27 cellular contexts compared by ENCODE assay signal in genomic region chr4:136670265-136670664, GRCh38.
DNase-seq lines count a peak whose midpoint lies in the region; ATAC-seq, FAIRE-seq and TF ChIP-seq lines count a peak whose summit lies in the region.
"Had no signal": no experiment of that assay in that cellular context is flagged by ENCODE, and none has a peak within 500 bp of the region (broad histone marks: within the 10 kb centered on the region; RNA-seq: fewer than 3 reads in every experiment).

No MANE protein-coding gene starts in this region.

- H3K14ac ChIP-seq in IMR-90 (replicated peaks; ENCODE audit: low read depth, low read length) = no peak overlapping the region

- no peak overlapping the region for H4K91ac ChIP-seq in IMR-90 (ENCODE audit: insufficient read depth, low read depth, low read length)

- in situ Hi-C loops in HepG2 (cut with HindIII; ENCODE audit: extremely low pct_ligation_motif_present, low pct_unique_long_range_greater_than_20kb) = no loop called here
- in situ Hi-C loops in IMR-90 (cut with MboI; ENCODE audit: low sequenced_read_pairs) = no loop called here

- H3K27ac ChIP-seq in HepG2 (ENCODE audit: extremely low read length, insufficient read depth, low read length) = no peak overlapping the region
- H3K27ac ChIP-seq in right lobe of liver = no peak overlapping the region
- no peak overlapping the region for H3K27ac ChIP-seq in IMR-90 (ENCODE audit: insufficient read depth, low read length)
- H3K27ac ChIP-seq: 22Rv1, BLaER1 had no signal

- no peak overlapping the region for H2BK5ac ChIP-seq in IMR-90 (ENCODE audit: low read depth, low read length, poor library complexity, severe bottlenecking)

- H2BK120ac ChIP-seq in IMR-90 (ENCODE audit: low read depth, low read length) = no peak overlapping the region

- DNase-seq in HepG2 (ENCODE audit: low spot score) = no peak
- DNase-seq in right lobe of liver = no peak
- DNase-seq in IMR-90 = no peak
- DNase-seq in activated naive CD4-positive, alpha-beta T cell treated with anti-CD3 and anti-CD28 coated beads, Interleukin-2, amount 50 U/mL, for 72 hours (ENCODE audit: low spot score in 2 of 2) = no peak
- no peak for DNase-seq in NCI-H2029 treated with DMSO at 0.1 percent for 48 hours (lab: John Stamatoyannopoulos, UW)
- DNase-seq: ACHN; BE2C; C1 segment of cervical spinal cord; Caco-2; Calu3; CD4-positive, alpha-beta memory T cell; CD4-positive, CD25-positive, alpha-beta regulatory T cell; CD8-positive, alpha-beta memory T cell; DMS 273 treated with DMSO at 0.1 percent for 48 hours; DMS153; DMS53; DMS79; DND-41; EL; GDM1 had no signal

- H3K36me3 ChIP-seq in HepG2 (replicated peaks in 1 of 2; ENCODE audit: control insufficient read depth in 1 of 2, insufficient read depth in 2 of 2, low read length in 2 of 2) = no peaks in the 10 kb centered on the region
- H3K36me3 ChIP-seq in right lobe of liver = no peaks in the 10 kb centered on the region
- no peaks in the 10 kb centered on the region for H3K36me3 ChIP-seq in IMR-90 (ENCODE audit: control insufficient read depth, insufficient read depth, low read length)
- H3K36me3 ChIP-seq: BE2C, BLaER1 had no signal

- TF ChIP-seq RAD21 in HepG2 (CRISPR knock-in tag; IDR thresholded peaks at IDR 0.05) (no peak), IMR-90 (IDR thresholded peaks at IDR 0.05; ENCODE audit: low read length) (no peak)

- no peak overlapping the region for H2AK9ac ChIP-seq in IMR-90 (replicated peaks; ENCODE audit: low read depth, low read length, poor library complexity)

- H4K8ac ChIP-seq in IMR-90 (ENCODE audit: low read depth in 2 of 2, low read length in 2 of 2) = no peak overlapping the region

- H4K5ac ChIP-seq in IMR-90 (ENCODE audit: low read depth, low read length) = no peak overlapping the region

- H3K9ac ChIP-seq in HepG2 (ENCODE audit: insufficient read depth, low read depth, low read length) (no peak overlapping the region), IMR-90 (ENCODE audit: low read depth, low read length) (no peak overlapping the region)
- H3K9ac ChIP-seq: BLaER1 had no signal

- H3K56ac ChIP-seq in IMR-90 (ENCODE audit: extremely low read depth, insufficient read depth, low read length) = no peak overlapping the region

- H2BK20ac ChIP-seq in IMR-90 (ENCODE audit: low read depth, low read length) = no peak overlapping the region

- H3K4me3 ChIP-seq in HepG2 (replicated peaks in 1 of 3; ENCODE audit: insufficient read depth in 1 of 3, low read depth in 2 of 3, low read length in 3 of 3) (no peak overlapping the region), right lobe of liver (no peak overlapping the region), IMR-90 (ENCODE audit: insufficient read depth, low read depth, low read length) (no peak overlapping the region)
- H3K4me3 ChIP-seq: BLaER1, GM12878 had no signal

- no peaks in the 10 kb centered on the region for H3K4me1 ChIP-seq in HepG2 (ENCODE audit: insufficient read depth, low read length)
- no peaks in the 10 kb centered on the region for H3K4me1 ChIP-seq in right lobe of liver
- peaks cover 4% of the 10 kb centered on the region; the same call in 1 of the 2 replicates for H3K4me1 ChIP-seq in IMR-90 (ENCODE audit: control insufficient read depth, insufficient read depth, low read length)
- H3K4me1 ChIP-seq: BE2C, BLaER1, Caco-2 had no signal

- WGBS in HepG2 (ENCODE audit: low lambda C conversion rate) = 2% methylated on average over 2 of the region's 2 CpGs
- WGBS in right lobe of liver (ENCODE audit: insufficient coverage, low coverage, low lambda C conversion rate, missing lambda C conversion rate) = 62% methylated on average over 2 of the region's 2 CpGs
- WGBS in IMR-90 (ENCODE audit: extremely low coverage in 2 of 2, insufficient read length in 1 of 2), 2 experiments = no CpG with 5 or more reads among the region's 2 CpGs

- dilution Hi-C loops in IMR-90 (cut with HindIII; ENCODE audit: low sequenced_read_pairs, unreplicated experiment) = no loop called here

- FAIRE-seq in HepG2 (lab: Jason Lieb, UNC) = no peak
- FAIRE-seq: GM12878, GM12892, GM18507, GM19239 had no signal

- H3K9me3 ChIP-seq in HepG2 (ENCODE audit: low read length) = no peaks in the 10 kb centered on the region
- H3K9me3 ChIP-seq in right lobe of liver = no peaks in the 10 kb centered on the region
- H3K9me3 ChIP-seq in IMR-90 (ENCODE audit: control insufficient read depth, insufficient read depth, low read length) = no peaks in the 10 kb centered on the region
- H3K9me3 ChIP-seq: BE2C, BLaER1, Caco-2 had no signal

- H3K27ac Mint-ChIP-seq in activated naive CD4-positive, alpha-beta T cell treated with anti-CD3 and anti-CD28 coated beads, Interleukin-2, amount 50 U/mL, for 72 hours = no peak overlapping the region
- H3K27ac Mint-ChIP-seq: CD14-positive monocyte; CD4-positive, alpha-beta memory T cell; CD4-positive, CD25-positive, alpha-beta regulatory T cell; CD8-positive, alpha-beta memory T cell had no signal

- TF ChIP-seq CTCF in HepG2 (CRISPR knock-in tag; IDR thresholded peaks at IDR 0.05) (no peak), right lobe of liver (IDR thresholded peaks at IDR 0.05) (no peak), IMR-90 (conservative IDR thresholded peaks at IDR 0.05; ENCODE audit: low read depth, low read length) (no peak)

- H3K23ac ChIP-seq in IMR-90 (ENCODE audit: low read depth, low read length) = no peak overlapping the region

- TF ChIP-seq EP300 in HepG2 (IDR thresholded peaks at IDR 0.05; ENCODE audit: low read depth in 2 of 2, low read length in 2 of 2) (no peak), HepG2 (CRISPR knock-in tag; IDR thresholded peaks at IDR 0.05; ENCODE audit: borderline replicate concordance) (no peak)

- POLR2A ChIA-PET in HepG2 (lab: Yijun Ruan, JAX) (no interaction called here), IMR-90 (lab: Charles Lee; ENCODE audit: unreplicated experiment) (no interaction called here)

- no peaks in the 10 kb centered on the region for H3K79me1 ChIP-seq in IMR-90 (ENCODE audit: low read depth in 1 of 2, low read length in 2 of 2)

- H3K9me1 ChIP-seq in IMR-90 (ENCODE audit: insufficient read depth, low read length) = no peaks in the 10 kb centered on the region

- H2AFZ ChIP-seq in HepG2 (ENCODE audit: low read length) (no peak overlapping the region), IMR-90 (replicated peaks; ENCODE audit: low read length, poor library complexity) (no peak overlapping the region)

- no peaks in the 10 kb centered on the region for H3K79me2 ChIP-seq in HepG2 (ENCODE audit: insufficient read depth, low read length)

- peaks cover 0 to 5% of the 10 kb centered on the region in 2 donors for H3K9me3 Mint-ChIP-seq in activated naive CD4-positive, alpha-beta T cell treated with anti-CD3 and anti-CD28 coated beads, Interleukin-2, amount 50 U/mL, for 72 hours

- H2BK15ac ChIP-seq in IMR-90 (ENCODE audit: low read depth, low read length) = no peak overlapping the region

- intact Hi-C loops in HepG2 (cut with micrococcal nuclease; ENCODE audit: unreplicated experiment) = no loop called here
- intact Hi-C loops in right lobe of liver (cut with DNase I) = no loop called here
- intact Hi-C loops in IMR-90 (cut with micrococcal nuclease) = no loop called here

- no peaks in the 10 kb centered on the region for H3K36me3 Mint-ChIP-seq in activated naive CD4-positive, alpha-beta T cell treated with anti-CD3 and anti-CD28 coated beads, Interleukin-2, amount 50 U/mL, for 72 hours
- H3K36me3 Mint-ChIP-seq: CD14-positive monocyte; CD4-positive, alpha-beta memory T cell; CD4-positive, CD25-positive, alpha-beta regulatory T cell; CD8-positive, alpha-beta memory T cell had no signal

- H3K4me2 ChIP-seq in HepG2 (ENCODE audit: low read depth, low read length) (no peak overlapping the region), IMR-90 (ENCODE audit: low read depth, low read length) (no peak overlapping the region)
- H3K4me2 ChIP-seq: BLaER1 had no signal

- no peak overlapping the region for H2AK5ac ChIP-seq in IMR-90 (ENCODE audit: low read depth, low read length)

- no peak overlapping the region for H3K4ac ChIP-seq in IMR-90 (ENCODE audit: low read depth, low read length)

- H3K18ac ChIP-seq in IMR-90 (ENCODE audit: low read depth, low read length) = no peak overlapping the region

- ATAC-seq in HepG2 (no peak), right lobe of liver (no peak), IMR-90 (ENCODE audit: low read depth) (no peak)
- no peak for ATAC-seq in activated naive CD4-positive, alpha-beta T cell treated with anti-CD3 and anti-CD28 coated beads, Interleukin-2, amount 50 U/mL, for 72 hours
- ATAC-seq: GM12878 had no signal

- TF ChIP-seq POLR2A in HepG2 (IDR thresholded peaks at IDR 0.05; ENCODE audit: insufficient read depth in 1 of 2, low read depth in 2 of 2, low read length in 2 of 2) (no peak), right lobe of liver (IDR thresholded peaks at IDR 0.05) (no peak), IMR-90 (IDR thresholded peaks at IDR 0.05; ENCODE audit: low read depth, low read length) (no peak)

- H3K27me3 ChIP-seq in HepG2 (ENCODE audit: control insufficient read depth in 1 of 2, insufficient read depth in 2 of 2, low read length in 2 of 2) (no peaks in the 10 kb centered on the region), right lobe of liver (no peaks in the 10 kb centered on the region), IMR-90 (ENCODE audit: control insufficient read depth, insufficient read depth, low read length) (no peaks in the 10 kb centered on the region)
- H3K27me3 ChIP-seq: BE2C, BLaER1 had no signal

- BruUV-seq in HepG2 (replicated peaks; lab: Mats Ljungman, UMichigan) (no TSS peak), IMR-90 (replicated peaks; lab: Mats Ljungman, UMichigan) (no TSS peak)

- H4K20me1 ChIP-seq in HepG2 (ENCODE audit: insufficient read depth, low read length) = no peaks in the 10 kb centered on the region
- H4K20me1 ChIP-seq in IMR-90 (ENCODE audit: insufficient read depth, low read length) = no peaks in the 10 kb centered on the region
- H4K20me1 ChIP-seq: BLaER1 had no signal

- CTCF ChIA-PET in HepG2 (lab: Yijun Ruan, JAX; ENCODE audit: low intra/inter-chr PET ratio, low total read pairs) (no interaction called here), IMR-90 (lab: Yijun Ruan, JAX) (no interaction called here)

TF ChIP-seq in HepG2, 621 proteins besides CTCF, POLR2A, EP300 and RAD21 (continues in another document):
- TF ChIP-seq TMF1 (CRISPR knock-in tag; IDR thresholded peaks at IDR 0.05; ENCODE audit: low read depth) (no peak), ZNF292 (CRISPR knock-in tag; IDR thresholded peaks at IDR 0.05; ENCODE audit: borderline replicate concordance, low read depth) (no peak), MAFF (IDR thresholded peaks at IDR 0.05; ENCODE audit: low read depth, low read length) (peak; percentile 50; the same call in 1 of the 2 replicates), DNMT1 (CRISPR knock-in tag; IDR thresholded peaks at IDR 0.05) (no peak), ZNF326 (CRISPR knock-in tag; IDR thresholded peaks at IDR 0.05; ENCODE audit: borderline replicate concordance) (no peak)

TF ChIP-seq in IMR-90, 13 proteins besides CTCF, POLR2A, EP300 and RAD21:
- peak; percentile 66 for TF ChIP-seq MAFK (IDR thresholded peaks at IDR 0.05; ENCODE audit: low read depth, low read length)
- TF ChIP-seq RCOR1 (IDR thresholded peaks at IDR 0.05; ENCODE audit: insufficient replicate concordance, low read length) = no peak
